ENCODE assay signal across 1 cellular context in genomic region chr22:36435516-36436415, GRCh38.
TF ChIP-seq lines count a peak whose summit lies in the region.

No MANE protein-coding gene starts in this region.

TF ChIP-seq in HepG2, 621 proteins besides CTCF, POLR2A, EP300 and RAD21 (continued from another document and continues in another):
- TF ChIP-seq, protein P1, sequence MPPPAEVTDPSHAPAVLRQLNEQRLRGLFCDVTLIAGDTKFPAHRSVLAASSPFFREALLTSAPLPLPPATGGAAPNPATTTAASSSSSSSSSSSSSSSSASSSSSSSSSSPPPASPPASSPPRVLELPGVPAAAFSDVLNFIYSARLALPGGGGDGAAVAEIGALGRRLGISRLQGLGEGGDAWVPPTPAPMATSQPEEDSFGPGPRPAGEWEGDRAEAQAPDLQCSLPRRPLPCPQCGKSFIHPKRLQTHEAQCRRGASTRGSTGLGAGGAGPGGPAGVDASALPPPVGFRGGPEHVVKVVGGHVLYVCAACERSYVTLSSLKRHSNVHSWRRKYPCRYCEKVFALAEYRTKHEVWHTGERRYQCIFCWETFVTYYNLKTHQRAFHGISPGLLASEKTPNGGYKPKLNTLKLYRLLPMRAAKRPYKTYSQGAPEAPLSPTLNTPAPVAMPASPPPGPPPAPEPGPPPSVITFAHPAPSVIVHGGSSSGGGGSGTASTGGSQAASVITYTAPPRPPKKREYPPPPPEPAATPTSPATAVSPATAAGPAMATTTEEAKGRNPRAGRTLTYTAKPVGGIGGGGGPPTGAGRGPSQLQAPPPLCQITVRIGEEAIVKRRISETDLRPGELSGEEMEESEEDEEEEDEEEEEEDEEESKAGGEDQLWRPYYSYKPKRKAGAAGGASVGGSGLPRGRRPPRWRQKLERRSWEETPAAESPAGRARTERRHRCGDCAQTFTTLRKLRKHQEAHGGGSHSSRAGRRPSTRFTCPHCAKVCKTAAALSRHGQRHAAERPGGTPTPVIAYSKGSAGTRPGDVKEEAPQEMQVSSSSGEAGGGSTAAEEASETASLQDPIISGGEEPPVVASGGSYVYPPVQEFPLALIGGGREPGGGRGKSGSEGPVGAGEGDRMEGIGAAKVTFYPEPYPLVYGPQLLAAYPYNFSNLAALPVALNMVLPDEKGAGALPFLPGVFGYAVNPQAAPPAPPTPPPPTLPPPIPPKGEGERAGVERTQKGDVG (CRISPR knock-in tag; IDR thresholded peaks at IDR 0.05; ENCODE audit: borderline replicate concordance): no peak
- TF ChIP-seq ZFY (CRISPR knock-in tag; IDR thresholded peaks at IDR 0.05): no peak; the same call in none of the 2 replicates
- TF ChIP-seq ZC3H4 (CRISPR knock-in tag; IDR thresholded peaks at IDR 0.05; ENCODE audit: borderline replicate concordance): no peak
- TF ChIP-seq RFX3 (CRISPR knock-in tag; IDR thresholded peaks at IDR 0.05): no peak
- TF ChIP-seq ZBTB38 (CRISPR knock-in tag; IDR thresholded peaks at IDR 0.05): 0 out of 2 replicates have a peak, but pooled peaks have one; percentile 22
- TF ChIP-seq ZKSCAN1 (IDR thresholded peaks at IDR 0.05; ENCODE audit: low read length): no peak
- no peak for TF ChIP-seq TEF (CRISPR knock-in tag; IDR thresholded peaks at IDR 0.05)
- TF ChIP-seq IKZF1 (IDR thresholded peaks at IDR 0.05): no peak
- no peak for TF ChIP-seq CBX2 (IDR thresholded peaks at IDR 0.05; ENCODE audit: low read depth, low read length)
- no peak for TF ChIP-seq CBX2 (CRISPR knock-in tag; IDR thresholded peaks at IDR 0.05; ENCODE audit: low read depth)
- TF ChIP-seq LCORL (IDR thresholded peaks at IDR 0.05): no peak
- TF ChIP-seq LCORL (CRISPR knock-in tag; IDR thresholded peaks at IDR 0.05): peak; percentile 61
- TF ChIP-seq ZFP90 (CRISPR knock-in tag; IDR thresholded peaks at IDR 0.05; ENCODE audit: borderline replicate concordance): no peak
- peak; percentile 14 for TF ChIP-seq YY1 (IDR thresholded peaks at IDR 0.05; ENCODE audit: insufficient read depth, insufficient replicate concordance, low read depth, low read length)
- no peak; the same call in 1 of the 2 replicates for TF ChIP-seq ZMYM4 (CRISPR knock-in tag; IDR thresholded peaks at IDR 0.05)
- no peak for TF ChIP-seq SRSF9 (IDR thresholded peaks at IDR 0.05; ENCODE audit: borderline replicate concordance, insufficient read depth, low read depth, low read length, poor library complexity, severe bottlenecking)
- TF ChIP-seq ZNF326 (CRISPR knock-in tag; IDR thresholded peaks at IDR 0.05; ENCODE audit: borderline replicate concordance): no peak
- no peak for TF ChIP-seq ZNF670 (CRISPR knock-in tag; IDR thresholded peaks at IDR 0.05; ENCODE audit: borderline replicate concordance)
- peak; percentile 61; the same call in 1 of the 2 replicates for TF ChIP-seq PPARG (CRISPR knock-in tag; conservative IDR thresholded peaks at IDR 0.05)
- TF ChIP-seq RERE (CRISPR knock-in tag; IDR thresholded peaks at IDR 0.05; ENCODE audit: low read depth): peak; percentile 19; the same call in 1 of the 2 replicates
- TF ChIP-seq SKI (IDR thresholded peaks at IDR 0.05; ENCODE audit: partially characterized antibody): no peak
- TF ChIP-seq AGO1 (IDR thresholded peaks at IDR 0.05; ENCODE audit: low read depth, low read length, poor library complexity, severe bottlenecking): no peak
- TF ChIP-seq SIN3B (IDR thresholded peaks at IDR 0.05; ENCODE audit: low read length): no peak
- TF ChIP-seq CC2D1A (CRISPR knock-in tag; IDR thresholded peaks at IDR 0.05): no peak
- peak; percentile 61; the same call in 1 of the 2 replicates for TF ChIP-seq ISL2 (CRISPR knock-in tag; IDR thresholded peaks at IDR 0.05)
- no peak for TF ChIP-seq GLMP (CRISPR knock-in tag; IDR thresholded peaks at IDR 0.05; ENCODE audit: borderline replicate concordance)
- no peak; the same call in none of the 2 replicates for TF ChIP-seq RXRA (CRISPR knock-in tag; IDR thresholded peaks at IDR 0.05)
- TF ChIP-seq SRSF4 (IDR thresholded peaks at IDR 0.05; ENCODE audit: low read depth, low read length, poor library complexity, severe bottlenecking): no peak
- TF ChIP-seq, protein P2, sequence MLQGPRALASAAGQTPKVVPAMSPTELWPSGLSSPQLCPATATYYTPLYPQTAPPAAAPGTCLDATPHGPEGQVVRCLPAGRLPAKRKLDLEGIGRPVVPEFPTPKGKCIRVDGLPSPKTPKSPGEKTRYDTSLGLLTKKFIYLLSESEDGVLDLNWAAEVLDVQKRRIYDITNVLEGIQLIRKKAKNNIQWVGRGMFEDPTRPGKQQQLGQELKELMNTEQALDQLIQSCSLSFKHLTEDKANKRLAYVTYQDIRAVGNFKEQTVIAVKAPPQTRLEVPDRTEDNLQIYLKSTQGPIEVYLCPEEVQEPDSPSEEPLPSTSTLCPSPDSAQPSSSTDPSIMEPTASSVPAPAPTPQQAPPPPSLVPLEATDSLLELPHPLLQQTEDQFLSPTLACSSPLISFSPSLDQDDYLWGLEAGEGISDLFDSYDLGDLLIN (CRISPR knock-in tag; IDR thresholded peaks at IDR 0.05; ENCODE audit: borderline replicate concordance): peak; percentile 45; the same call in 1 of the 2 replicates
- TF ChIP-seq, protein P3, sequence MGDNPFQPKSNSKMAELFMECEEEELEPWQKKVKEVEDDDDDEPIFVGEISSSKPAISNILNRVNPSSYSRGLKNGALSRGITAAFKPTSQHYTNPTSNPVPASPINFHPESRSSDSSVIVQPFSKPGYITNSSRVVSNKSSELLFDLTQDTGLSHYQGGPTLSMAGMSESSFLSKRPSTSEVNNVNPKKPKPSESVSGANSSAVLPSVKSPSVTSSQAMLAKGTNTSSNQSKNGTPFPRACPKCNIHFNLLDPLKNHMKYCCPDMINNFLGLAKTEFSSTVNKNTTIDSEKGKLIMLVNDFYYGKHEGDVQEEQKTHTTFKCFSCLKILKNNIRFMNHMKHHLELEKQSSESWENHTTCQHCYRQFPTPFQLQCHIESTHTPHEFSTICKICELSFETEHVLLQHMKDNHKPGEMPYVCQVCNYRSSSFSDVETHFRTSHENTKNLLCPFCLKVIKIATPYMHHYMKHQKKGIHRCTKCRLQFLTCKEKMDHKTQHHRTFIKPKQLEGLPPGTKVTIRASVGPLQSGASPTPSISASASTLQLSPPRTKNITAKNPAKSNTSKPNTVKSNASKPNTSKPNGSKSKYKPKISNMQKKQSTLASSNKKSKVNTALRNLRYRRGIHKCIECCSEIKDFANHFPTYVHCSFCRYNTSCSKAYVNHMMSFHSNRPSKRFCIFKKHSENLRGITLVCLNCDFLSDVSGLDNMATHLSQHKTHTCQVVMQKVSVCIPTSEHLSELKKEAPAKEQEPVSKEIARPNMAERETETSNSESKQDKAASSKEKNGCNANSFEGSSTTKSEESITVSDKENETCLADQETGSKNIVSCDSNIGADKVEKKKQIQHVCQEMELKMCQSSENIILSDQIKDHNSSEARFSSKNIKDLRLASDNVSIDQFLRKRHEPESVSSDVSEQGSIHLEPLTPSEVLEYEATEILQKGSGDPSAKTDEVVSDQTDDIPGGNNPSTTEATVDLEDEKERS (CRISPR knock-in tag; IDR thresholded peaks at IDR 0.05): peak; percentile 11; the same call in 1 of the 2 replicates
- TF ChIP-seq EEA1 (CRISPR knock-in tag; IDR thresholded peaks at IDR 0.05; ENCODE audit: borderline replicate concordance): no peak
- TF ChIP-seq IKZF4 (CRISPR knock-in tag; IDR thresholded peaks at IDR 0.05; ENCODE audit: borderline replicate concordance, low read depth, not compliant biosample characterization): no peak
- TF ChIP-seq, protein P4, sequence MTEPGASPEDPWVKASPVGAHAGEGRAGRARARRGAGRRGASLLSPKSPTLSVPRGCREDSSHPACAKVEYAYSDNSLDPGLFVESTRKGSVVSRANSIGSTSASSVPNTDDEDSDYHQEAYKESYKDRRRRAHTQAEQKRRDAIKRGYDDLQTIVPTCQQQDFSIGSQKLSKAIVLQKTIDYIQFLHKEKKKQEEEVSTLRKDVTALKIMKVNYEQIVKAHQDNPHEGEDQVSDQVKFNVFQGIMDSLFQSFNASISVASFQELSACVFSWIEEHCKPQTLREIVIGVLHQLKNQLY (CRISPR knock-in tag; IDR thresholded peaks at IDR 0.05): peak; percentile 63; the same call in 1 of the 2 replicates
- no peak for TF ChIP-seq PBX2 (CRISPR knock-in tag; IDR thresholded peaks at IDR 0.05)
- TF ChIP-seq, protein P5, sequence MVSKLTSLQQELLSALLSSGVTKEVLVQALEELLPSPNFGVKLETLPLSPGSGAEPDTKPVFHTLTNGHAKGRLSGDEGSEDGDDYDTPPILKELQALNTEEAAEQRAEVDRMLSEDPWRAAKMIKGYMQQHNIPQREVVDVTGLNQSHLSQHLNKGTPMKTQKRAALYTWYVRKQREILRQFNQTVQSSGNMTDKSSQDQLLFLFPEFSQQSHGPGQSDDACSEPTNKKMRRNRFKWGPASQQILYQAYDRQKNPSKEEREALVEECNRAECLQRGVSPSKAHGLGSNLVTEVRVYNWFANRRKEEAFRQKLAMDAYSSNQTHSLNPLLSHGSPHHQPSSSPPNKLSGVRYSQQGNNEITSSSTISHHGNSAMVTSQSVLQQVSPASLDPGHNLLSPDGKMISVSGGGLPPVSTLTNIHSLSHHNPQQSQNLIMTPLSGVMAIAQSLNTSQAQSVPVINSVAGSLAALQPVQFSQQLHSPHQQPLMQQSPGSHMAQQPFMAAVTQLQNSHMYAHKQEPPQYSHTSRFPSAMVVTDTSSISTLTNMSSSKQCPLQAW (CRISPR knock-in tag; IDR thresholded peaks at IDR 0.05): peak; percentile 84
- TF ChIP-seq XRCC5 (optimal IDR thresholded peaks at IDR 0.05; ENCODE audit: low read length): peak; percentile 46
- TF ChIP-seq, protein P6, sequence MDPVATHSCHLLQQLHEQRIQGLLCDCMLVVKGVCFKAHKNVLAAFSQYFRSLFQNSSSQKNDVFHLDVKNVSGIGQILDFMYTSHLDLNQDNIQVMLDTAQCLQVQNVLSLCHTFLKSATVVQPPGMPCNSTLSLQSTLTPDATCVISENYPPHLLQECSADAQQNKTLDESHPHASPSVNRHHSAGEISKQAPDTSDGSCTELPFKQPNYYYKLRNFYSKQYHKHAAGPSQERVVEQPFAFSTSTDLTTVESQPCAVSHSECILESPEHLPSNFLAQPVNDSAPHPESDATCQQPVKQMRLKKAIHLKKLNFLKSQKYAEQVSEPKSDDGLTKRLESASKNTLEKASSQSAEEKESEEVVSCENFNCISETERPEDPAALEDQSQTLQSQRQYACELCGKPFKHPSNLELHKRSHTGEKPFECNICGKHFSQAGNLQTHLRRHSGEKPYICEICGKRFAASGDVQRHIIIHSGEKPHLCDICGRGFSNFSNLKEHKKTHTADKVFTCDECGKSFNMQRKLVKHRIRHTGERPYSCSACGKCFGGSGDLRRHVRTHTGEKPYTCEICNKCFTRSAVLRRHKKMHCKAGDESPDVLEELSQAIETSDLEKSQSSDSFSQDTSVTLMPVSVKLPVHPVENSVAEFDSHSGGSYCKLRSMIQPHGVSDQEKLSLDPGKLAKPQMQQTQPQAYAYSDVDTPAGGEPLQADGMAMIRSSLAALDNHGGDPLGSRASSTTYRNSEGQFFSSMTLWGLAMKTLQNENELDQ (CRISPR knock-in tag; IDR thresholded peaks at IDR 0.05; ENCODE audit: borderline replicate concordance): no peak
- no peak for TF ChIP-seq ZNF136 (CRISPR knock-in tag; IDR thresholded peaks at IDR 0.05; ENCODE audit: low read depth)
- no peak for TF ChIP-seq DMAP1 (CRISPR knock-in tag; IDR thresholded peaks at IDR 0.05)
- no peak for TF ChIP-seq RORA (CRISPR knock-in tag; IDR thresholded peaks at IDR 0.05)
